9 cellular contexts compared by ENCODE assay signal in genomic region chr15:78541744-78542034, GRCh38. TPM values are rescaled to one million over a fixed set of nuclear protein-coding genes. Genes with fewer than 3 reads are reported as not detected.
DNase-seq lines count a peak whose midpoint lies in the region; ATAC-seq, FAIRE-seq and TF ChIP-seq lines count a peak whose summit lies in the region.
"Had no signal": no experiment of that assay in that cellular context is flagged by ENCODE, and none has a peak within 500 bp of the region (broad histone marks: within the 10 kb centered on the region; RNA-seq: fewer than 3 reads in every experiment).

No MANE protein-coding gene starts in this region.

- H3K4me2 ChIP-seq in H1 (ENCODE audit: insufficient read depth in 1 of 2, low read depth in 2 of 2, low read length in 2 of 2) (peak overlapping the region; percentile 78 to 94), neural progenitor cell (peak overlapping the region; percentile 85)

- ATAC-seq in HG03108 (IDR thresholded peaks at IDR 0.05; ENCODE audit: unreplicated experiment) (no peak), GM19328 (IDR thresholded peaks at IDR 0.05; ENCODE audit: unreplicated experiment) (no peak), HG03280 (IDR thresholded peaks at IDR 0.05; ENCODE audit: unreplicated experiment) (no peak)

- H3K23ac ChIP-seq in H1 (ENCODE audit: insufficient read length), result no peak overlapping the region

- peaks cover 28% of the 10 kb centered on the region for H3K36me3 ChIP-seq in CD4-positive, alpha-beta memory T cell (ENCODE audit: insufficient read depth, low read length)
- H3K36me3 ChIP-seq in NT2/D1 (ENCODE audit: insufficient read depth, insufficient read length, low read length) (peaks cover 52% of the 10 kb centered on the region), H1 (ENCODE audit: control insufficient read depth in 2 of 4, insufficient read depth in 4 of 4, low read length in 3 of 4) (peaks cover 13 to 47% (median 18%) of the 10 kb centered on the region in 4 experiments), neural progenitor cell (peaks cover 29% of the 10 kb centered on the region)

- H2BK12ac ChIP-seq in H1 (ENCODE audit: low read depth, low read length), result no peak overlapping the region

- H3K27me3 Mint-ChIP-seq in CD4-positive, alpha-beta memory T cell, result no peaks in the 10 kb centered on the region
- no peaks in the 10 kb centered on the region for H3K27me3 Mint-ChIP-seq in neural progenitor cell (ENCODE audit: insufficient read depth, low read depth)

- H2AFZ ChIP-seq in H1 (ENCODE audit: low read length), result no peak overlapping the region
- no peak overlapping the region for H2AFZ ChIP-seq in neural progenitor cell (replicated peaks)

- peak overlapping the region; percentile 98 for H3K9ac ChIP-seq in NT2/D1 (ENCODE audit: insufficient read length, low read depth)
- no peak overlapping the region; a peak in 1 of 7 replicates for H3K9ac ChIP-seq in H1 (replicated peaks in 1 of 4; ENCODE audit: extremely low read depth in 1 of 4, low read depth in 3 of 4, low read length in 3 of 4)
- peak overlapping the region; percentile 89 for H3K9ac ChIP-seq in neural progenitor cell

- peaks cover 17 to 41% (median 27%) of the 10 kb centered on the region in 4 donors for H3K4me1 Mint-ChIP-seq in CD4-positive, alpha-beta memory T cell
- peaks cover 14% of the 10 kb centered on the region for H3K4me1 Mint-ChIP-seq in neural progenitor cell

- no peak for TF ChIP-seq RAD21 in H1 (IDR thresholded peaks at IDR 0.05 in 1 of 2, conservative IDR thresholded peaks at IDR 0.05 in 1 of 2; ENCODE audit: low read depth in 2 of 2, low read length in 2 of 2)

- H4K20me1 ChIP-seq in H1 (replicated peaks in 1 of 2; ENCODE audit: control insufficient read depth in 1 of 2, insufficient read depth in 2 of 2, low read length in 2 of 2) (peaks cover 0 to 2% of the 10 kb centered on the region in 2 experiments), neural progenitor cell (ENCODE audit: low read depth) (peaks cover 31% of the 10 kb centered on the region)

- H3K56ac ChIP-seq in H1 (replicated peaks; ENCODE audit: insufficient read length, low read depth, low read length), result no peak overlapping the region

- no peak overlapping the region for H3K18ac ChIP-seq in H1 (ENCODE audit: extremely low read depth, low read length)

- no peak overlapping the region for H3K4ac ChIP-seq in H1 (replicated peaks; ENCODE audit: insufficient read length, low read depth, low read length)

- peak overlapping the region; percentile 70 to 96 for H3K4me3 ChIP-seq in CD4-positive, alpha-beta memory T cell (ENCODE audit: low read length in 2 of 2)
- H3K4me3 ChIP-seq in NT2/D1 (ENCODE audit: insufficient read length, low read depth), result peak overlapping the region; percentile 92
- peak overlapping the region in 3 of 4 experiments; percentile 82 to 92 (median 91); a peak in 5 of 8 replicates for H3K4me3 ChIP-seq in H1 (ENCODE audit: extremely low read depth in 1 of 4, insufficient read depth in 2 of 4, low read depth in 3 of 4, low read length in 4 of 4)
- H3K4me3 ChIP-seq in neural progenitor cell, result peak overlapping the region; percentile 91

- TF ChIP-seq CTCF in H1 (IDR thresholded peaks at IDR 0.05; ENCODE audit: control extremely low read depth in 1 of 3, insufficient read depth in 1 of 3, low read depth in 1 of 3, low read length in 3 of 3), result no peak
- TF ChIP-seq CTCF in neural progenitor cell (IDR thresholded peaks at IDR 0.05), result no peak

- peaks cover 0 to 7% (median 0%) of the 10 kb centered on the region in 8 donors for H3K9me3 Mint-ChIP-seq in CD4-positive, alpha-beta memory T cell
- H3K9me3 Mint-ChIP-seq in neural progenitor cell, result no peaks in the 10 kb centered on the region

- H3K79me2 ChIP-seq in H1 (ENCODE audit: control insufficient read depth in 1 of 2, insufficient read depth in 2 of 2, low read length in 2 of 2), result peaks cover 0 to 22% of the 10 kb centered on the region in 2 experiments; a peak in 2 of 4 replicates
- H3K79me2 ChIP-seq in neural progenitor cell (ENCODE audit: low read depth), result peaks cover 48% of the 10 kb centered on the region

- peaks cover 3% of the 10 kb centered on the region; the same call in 1 of the 2 replicates for H3K23me2 ChIP-seq in H1 (ENCODE audit: low read depth, low read length)

- no peak overlapping the region for H2BK20ac ChIP-seq in H1 (ENCODE audit: low read length)

- H3K4me3 Mint-ChIP-seq in CD4-positive, alpha-beta memory T cell, result peak overlapping the region; percentile 92 to 99 (median 98)
- H3K4me3 Mint-ChIP-seq in neural progenitor cell, result peak overlapping the region; percentile 100

- CTCF ChIA-PET in CD4-positive, alpha-beta memory T cell (lab: Charles Lee; ENCODE audit: partially characterized antibody), result no interaction called here
- CTCF ChIA-PET in H1 (lab: Charles Lee; ENCODE audit: partially characterized antibody), result interaction anchor here (1.6 to 2.4 kb wide), 2 partner anchors 34 to 233 kb away, joined by 3 to 7 read pairs; partner anchors contain the start of gene HYKK

- H3K36me3 Mint-ChIP-seq in CD4-positive, alpha-beta memory T cell, result peaks cover 16 to 56% of the 10 kb centered on the region in 2 donors
- H3K36me3 Mint-ChIP-seq in neural progenitor cell, result peaks cover 14% of the 10 kb centered on the region

- POLR2A ChIA-PET in CD4-positive, alpha-beta memory T cell (lab: Charles Lee; ENCODE audit: partially characterized antibody), result interaction anchor here (2.0 to 4.2 kb wide), 7 partner anchors 8 to 277 kb away, joined by 6 to 45 read pairs (median 20); partner anchors contain the start of genes CHRNA5, DNAJA4, HYKK and IREB2
- POLR2A ChIA-PET in H1 (lab: Charles Lee; ENCODE audit: partially characterized antibody), result interaction anchor here (2.1 to 2.9 kb wide), 2 partner anchors 16 to 24 kb away, joined by 12 to 17 read pairs; partner anchors contain the start of gene CHRNA5

- TF ChIP-seq EP300 in H1 (IDR thresholded peaks at IDR 0.05; ENCODE audit: borderline replicate concordance in 1 of 2, low read depth in 2 of 2, low read length in 2 of 2), result no peak

- H3K27me3 ChIP-seq in CD4-positive, alpha-beta memory T cell (ENCODE audit: insufficient read depth, low read length), result no peaks in the 10 kb centered on the region
- H3K27me3 ChIP-seq in NT2/D1 (ENCODE audit: insufficient read depth, insufficient read length) (no peaks in the 10 kb centered on the region), H1 (replicated peaks in 1 of 4; ENCODE audit: control insufficient read depth in 3 of 4, extremely low read depth in 1 of 4, insufficient read depth in 3 of 4, low read length in 3 of 4) (no peaks in the 10 kb centered on the region), neural progenitor cell (no peaks in the 10 kb centered on the region)

- H4K8ac ChIP-seq in H1 (ENCODE audit: extremely low read depth, insufficient read depth, low read length), result no peak overlapping the region

- no peak for FAIRE-seq in H1 (lab: Jason Lieb, UNC)
- FAIRE-seq: islet of Langerhans had no signal

- no peak overlapping the region for H3K14ac ChIP-seq in H1 (ENCODE audit: insufficient read length)

- no peak overlapping the region for H4K5ac ChIP-seq in H1 (ENCODE audit: insufficient read length, low read depth, low read length)

- intact Hi-C loops in CD4-positive, alpha-beta memory T cell (cut with micrococcal nuclease), result loop anchor here (2.0 kb wide), 2 partner anchors 23 to 331 kb away; partner anchors contain the start of genes CHRNA5 and MORF4L1

- DNase-seq in CD4-positive, alpha-beta memory T cell, result no peak
- DNase-seq in NT2/D1 (ENCODE audit: low read depth, low spot score) (no peak), H1 (ENCODE audit: low read depth in 1 of 2, low spot score in 2 of 2) (no peak), neural progenitor cell (ENCODE audit: low spot score) (no peak), islet precursor cell (no peak)

- no peak overlapping the region for H2BK5ac ChIP-seq in H1 (ENCODE audit: low read depth, low read length)

- no peaks in the 10 kb centered on the region for H3K9me3 ChIP-seq in CD4-positive, alpha-beta memory T cell (ENCODE audit: control insufficient read depth in 1 of 2, low read length in 2 of 2)
- H3K9me3 ChIP-seq in NT2/D1 (ENCODE audit: insufficient read depth, low read length), result no peaks in the 10 kb centered on the region
- H3K9me3 ChIP-seq in H1 (ENCODE audit: insufficient read depth in 2 of 2, low read depth in 1 of 2, low read length in 1 of 2), result no peaks in the 10 kb centered on the region
- no peaks in the 10 kb centered on the region for H3K9me3 ChIP-seq in neural progenitor cell (ENCODE audit: low read depth)

- H3F3A ChIP-seq in neural progenitor cell (ENCODE audit: low read depth), result peaks cover 6% of the 10 kb centered on the region

- H2AK5ac ChIP-seq in H1 (ENCODE audit: low read depth, low read length), result no peak overlapping the region

- peaks cover 30% of the 10 kb centered on the region for H3K4me1 ChIP-seq in CD4-positive, alpha-beta memory T cell (ENCODE audit: insufficient read depth, low read length)
- H3K4me1 ChIP-seq in NT2/D1 (ENCODE audit: insufficient read depth, insufficient read length) (peaks cover 6% of the 10 kb centered on the region), H1 (replicated peaks in 1 of 4; ENCODE audit: control insufficient read depth in 3 of 4, insufficient read depth in 4 of 4, low read length in 3 of 4) (peaks cover 0 to 3% (median 1%) of the 10 kb centered on the region in 4 experiments; a peak in 3 of 7 replicates), neural progenitor cell (peaks cover 11% of the 10 kb centered on the region)

- no peak for TF ChIP-seq POLR2A in H1 (IDR thresholded peaks at IDR 0.05; ENCODE audit: control extremely low read depth in 1 of 2, low read depth in 2 of 2, low read length in 2 of 2)

- H3K27ac Mint-ChIP-seq in CD4-positive, alpha-beta memory T cell, result peak overlapping the region; percentile 89 to 99 (median 99)
- peak overlapping the region; percentile 43 for H3K27ac Mint-ChIP-seq in neural progenitor cell

- peaks cover 3% of the 10 kb centered on the region for H3K79me1 ChIP-seq in H1 (ENCODE audit: low read depth, low read length)

- no peak overlapping the region for H4K91ac ChIP-seq in H1 (replicated peaks; ENCODE audit: insufficient read length, low read length)

- no peak overlapping the region for H2BK15ac ChIP-seq in H1 (ENCODE audit: low read length)

- no peak overlapping the region for H2BK120ac ChIP-seq in H1 (replicated peaks; ENCODE audit: low read depth, low read length)

- WGBS in H1 (ENCODE audit: extremely low coverage in 1 of 2, insufficient coverage in 1 of 2, insufficient read length in 1 of 2, insufficient replicate concordance in 2 of 2, low coverage in 1 of 2, low lambda C conversion rate in 2 of 2, missing lambda C conversion rate in 1 of 2), 2 experiments, result 87% methylated on average over 1 of the region's 1 CpG; no CpG with 5 or more reads in 1 of the 2 experiments

- peak overlapping the region; percentile 97 for H3K27ac ChIP-seq in CD4-positive, alpha-beta memory T cell (ENCODE audit: low read depth, low read length)
- H3K27ac ChIP-seq in H1 (ENCODE audit: low read depth, low read length) (no peak overlapping the region), neural progenitor cell (no peak overlapping the region)

RNA-seq across cellular contexts. Expression of gene PSMA4, which starts 1.4 kb away (rescaled TPM):
- total RNA-seq in CD4-positive, alpha-beta memory T cell, result 10 to 100 TPM; 89.8 to 91.7 TPM
- 100 to 1,000 TPM; 211 to 279 TPM for polyA plus RNA-seq in CD4-positive, alpha-beta memory T cell
- 336 and 348 TPM in 2 replicates for total RNA-seq in H1 (2021; fragmentation: NEBNext Ultra II Directional; extraction: Animal tissue kit (Norgen Biotek cat#: 25700))
- 217 and 445 TPM in 2 replicates for polyA plus RNA-seq in H1 (2011; rRNA removed)
- 436 TPM for polyA plus RNA-seq in H1 (2011; cell fraction: cytosol; rRNA removed)
- polyA plus RNA-seq in H1 (2011; cell fraction: nucleus; rRNA removed), result 58.9 TPM
- 277 to 542 TPM (median 359 TPM) in 4 replicates for polyA plus RNA-seq in H1 (2012, experiment 1 of 2)
- polyA plus RNA-seq in H1 (2012, experiment 2 of 2), result 76.0 TPM
- 592 TPM for polyA plus RNA-seq in H1 (2013, experiment 1 of 2)
- polyA plus RNA-seq in H1 (2013, experiment 2 of 2), result 625 TPM
- polyA minus RNA-seq in H1 (2011; rRNA and poly(A)+ RNA removed), result 129 and 188 TPM in 2 replicates
- 73.0 TPM for polyA minus RNA-seq in H1 (2011; cell fraction: cytosol; rRNA and poly(A)+ RNA removed)
- polyA minus RNA-seq in H1 (2011; cell fraction: nucleus; rRNA and poly(A)+ RNA removed), result 49.9 TPM
- total RNA-seq in neural progenitor cell (ENCODE audit: low replicate concordance), result 368 and 595 TPM in 2 replicates

RNA-seq across cellular contexts. Expression of gene CHRNA5, which starts 23.6 kb away (rescaled TPM):
- total RNA-seq in CD4-positive, alpha-beta memory T cell, result 1 to 10 TPM; 1.3 to 1.6 TPM
- under 1 TPM; 0.07 to 0.76 TPM for polyA plus RNA-seq in CD4-positive, alpha-beta memory T cell
- total RNA-seq in H1 (2021; fragmentation: NEBNext Ultra II Directional; extraction: Animal tissue kit (Norgen Biotek cat#: 25700)), result 29.3 and 31.4 TPM in 2 replicates
- 5.4 and 13.5 TPM in 2 replicates for polyA plus RNA-seq in H1 (2011; rRNA removed)
- 13.9 TPM for polyA plus RNA-seq in H1 (2011; cell fraction: cytosol; rRNA removed)
- 2.2 TPM for polyA plus RNA-seq in H1 (2011; cell fraction: nucleus; rRNA removed)
- 16.4 to 27.3 TPM (median 20.3 TPM) in 4 replicates for polyA plus RNA-seq in H1 (2012, experiment 1 of 2)
- 11.1 TPM for polyA plus RNA-seq in H1 (2012, experiment 2 of 2)
- 28.8 TPM for polyA plus RNA-seq in H1 (2013, experiment 1 of 2)
- polyA plus RNA-seq in H1 (2013, experiment 2 of 2), result 38.9 TPM
- 9.5 and 11.1 TPM in 2 replicates for polyA minus RNA-seq in H1 (2011; rRNA and poly(A)+ RNA removed)
- 4.5 TPM for polyA minus RNA-seq in H1 (2011; cell fraction: cytosol; rRNA and poly(A)+ RNA removed)
- polyA minus RNA-seq in H1 (2011; cell fraction: nucleus; rRNA and poly(A)+ RNA removed), result 7.7 TPM
- total RNA-seq in neural progenitor cell (ENCODE audit: low replicate concordance), result 27.1 and 46.9 TPM in 2 replicates

RNA-seq across cellular contexts. Expression of gene HYKK, which starts 34.3 kb away (rescaled TPM):
- total RNA-seq in CD4-positive, alpha-beta memory T cell, result 1 to 10 TPM; 4.8 to 5.7 TPM
- polyA plus RNA-seq in CD4-positive, alpha-beta memory T cell, result 1 to 10 TPM; 1.8 to 5.4 TPM
- total RNA-seq in H1 (2021; fragmentation: NEBNext Ultra II Directional; extraction: Animal tissue kit (Norgen Biotek cat#: 25700)), result 3.1 and 3.7 TPM in 2 replicates
- polyA plus RNA-seq in H1 (2011; rRNA removed), result 1.7 and 2.0 TPM in 2 replicates
- 2.7 TPM for polyA plus RNA-seq in H1 (2011; cell fraction: cytosol; rRNA removed)
- polyA plus RNA-seq in H1 (2011; cell fraction: nucleus; rRNA removed), result 1.5 TPM
- 2.1 to 3.0 TPM (median 2.5 TPM) in 4 replicates for polyA plus RNA-seq in H1 (2012, experiment 1 of 2)
- polyA plus RNA-seq in H1 (2012, experiment 2 of 2), result 0.83 TPM
- polyA plus RNA-seq in H1 (2013, experiment 1 of 2), result 2.8 TPM
- polyA plus RNA-seq in H1 (2013, experiment 2 of 2), result 2.4 TPM
- 3.1 and 3.6 TPM in 2 replicates for polyA minus RNA-seq in H1 (2011; rRNA and poly(A)+ RNA removed)
- 2.0 TPM for polyA minus RNA-seq in H1 (2011; cell fraction: cytosol; rRNA and poly(A)+ RNA removed)
- polyA minus RNA-seq in H1 (2011; cell fraction: nucleus; rRNA and poly(A)+ RNA removed), result 2.8 TPM
- total RNA-seq in neural progenitor cell (ENCODE audit: low replicate concordance), result 2.0 and 10.2 TPM in 2 replicates

Comparison
In these comparisons a context has a peak if more than half of its experiments do, and no peak if none do; other contexts are left out.
1. H3K9ac ChIP-seq: peak in NT2/D1 (single experiment) and neural progenitor cell (single experiment); none in H1 (0 of 4).
2. RNA of gene CHRNA5, which starts 23.6 kb away (total RNA-seq): 27.1 to 46.9 TPM in neural progenitor cell and 29.3 to 31.4 TPM in H1; 1.3 to 1.6 TPM in CD4-positive, alpha-beta memory T cell; every median in the first group is over 10 times any median in the second.
3. Peak in every context shown above with its lines, with median percentiles within 50 percentile points of each other: H3K4me3 ChIP-seq.